ENCODE assay signal across 8 cellular contexts in the genomic region with DNA sequence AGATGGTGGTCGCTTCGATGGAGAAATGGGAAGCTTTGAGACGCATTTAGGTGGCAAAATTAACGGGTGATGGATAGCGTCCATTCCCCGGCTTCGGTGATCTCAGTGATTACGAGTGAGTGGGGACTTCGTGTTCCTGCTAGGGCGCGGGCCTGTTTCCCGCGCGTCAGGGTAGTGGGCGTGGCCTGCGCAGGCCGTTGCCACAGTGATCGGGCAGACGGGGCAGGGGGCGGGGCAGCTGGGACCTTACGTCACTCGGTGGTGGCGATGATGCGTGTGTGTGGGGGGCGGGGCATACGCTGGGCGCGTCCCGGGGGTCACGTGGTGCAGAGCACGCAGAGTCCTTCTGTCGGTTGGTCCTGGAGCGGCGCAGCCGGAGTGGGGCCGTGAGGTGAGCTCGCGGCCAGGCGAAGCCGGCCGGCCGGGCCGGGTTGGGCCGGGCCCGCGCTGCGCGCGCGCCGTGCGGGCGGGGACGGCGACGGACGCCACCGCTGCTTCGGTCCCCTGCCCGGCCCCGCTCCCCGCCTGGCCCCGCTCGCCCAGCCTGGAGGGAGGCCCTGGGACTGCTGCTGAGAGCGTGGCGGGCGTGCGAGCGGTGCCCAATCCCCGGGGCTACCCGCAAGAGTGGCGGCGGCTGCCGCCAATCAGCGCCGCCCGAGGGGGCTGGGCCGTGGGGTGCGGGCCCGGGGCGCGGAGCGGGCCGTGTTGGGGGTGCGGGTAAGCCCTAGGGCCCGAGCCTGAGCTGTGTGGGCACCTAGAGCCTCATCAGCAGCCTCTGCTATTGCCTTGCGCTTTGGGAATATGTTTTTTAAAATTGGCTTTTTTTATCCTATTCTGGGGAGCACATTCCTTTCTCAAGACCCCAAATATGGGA. TPM values are rescaled to one million over a fixed set of nuclear protein-coding genes. Genes with fewer than 3 reads are reported as not detected.
A peak's percentile ranks its signal among the peaks of the same experiment; 100 is the strongest.
DNase-seq lines count a peak whose midpoint lies in the region; ATAC-seq and TF ChIP-seq lines count a peak whose summit lies in the region.

Gene PHF20 (plus strand): TSS at position 327 of the 874 bp plus-strand sequence. CDS start 29,508 bp downstream, outside the sequence.

- POLR2A ChIA-PET in activated B cell treated with CpG ODN at 0.5 μM for 24 hours (lab: Charles Lee) = interaction anchor here (0.5 to 18.2 kb wide), 16 partner anchors 9 to 317 kb away, joined by 3 to 764 read pairs (median 3); partner anchors contain the start of genes ERGIC3, NFS1, RBM39 and ROMO1

- ATAC-seq in GM19023 (IDR thresholded peaks at IDR 0.05; ENCODE audit: unreplicated experiment) (peak; percentile 88), HG03280 (IDR thresholded peaks at IDR 0.05; ENCODE audit: unreplicated experiment) (peak; percentile 87), activated B cell treated with CpG ODN at 0.5 μM for 24 hours (ENCODE audit: low read depth) (peak; percentile 85)

- H3K4me3 ChIP-seq in AG09309 (ENCODE audit: control insufficient read depth, low read depth, low read length) (peak within 1 kb of the TSS; percentile 69), cardiac fibroblast (replicated peaks in 1 of 2; ENCODE audit: low read depth in 2 of 2, low read length in 2 of 2) (peak within 1 kb of the TSS; percentile 70 to 85)

- intact Hi-C loops in activated B cell treated with CpG ODN at 0.5 μM for 24 hours (cut with micrococcal nuclease) = loop anchor here (1.0 to 5.0 kb wide), 6 partner anchors 25 to 1407 kb away; partner anchors contain the start of genes CPNE1, MROH8, RBM12 and RBM39

- TF ChIP-seq CTCF in AG09309 (IDR thresholded peaks at IDR 0.05; ENCODE audit: control insufficient read depth, insufficient read depth, low read depth, low read length, missing control alignments) (no peak), activated B cell treated with CpG ODN at 0.5 μM for 24 hours (IDR thresholded peaks at IDR 0.05) (no peak), cardiac fibroblast (IDR thresholded peaks at IDR 0.05; ENCODE audit: low read depth, low read length) (no peak)

- H3K9me3 Mint-ChIP-seq in activated B cell treated with CpG ODN at 0.5 μM for 24 hours = no peaks in the 10 kb centered on the region
- no peaks in the 10 kb centered on the region for H3K9me3 Mint-ChIP-seq in immature natural killer cell

- H3K27ac Mint-ChIP-seq in activated B cell treated with CpG ODN at 0.5 μM for 24 hours = peak within 1 kb of the TSS; percentile 95
- peak within 1 kb of the TSS; percentile 99 to 100 (median 100) for H3K27ac Mint-ChIP-seq in immature natural killer cell

- DNase-seq in AG09309 (ENCODE audit: low read depth) (peak; percentile 89), NCI-H345 (lab: John Stamatoyannopoulos, UW) (peak; percentile 97), activated B cell treated with CpG ODN at 0.5 μM for 24 hours (peak; percentile 98), cardiac fibroblast (ENCODE audit: low read depth in 2 of 2) (peak; percentile 98 to 99), immature natural killer cell (peak; percentile 99 to 100 (median 99)), smooth muscle cell of the brain vasculature (ENCODE audit: low read depth, low spot score) (peak; percentile 89)

- H3K4me3 Mint-ChIP-seq in activated B cell treated with CpG ODN at 0.5 μM for 24 hours (peak within 1 kb of the TSS; percentile 86), immature natural killer cell (peak within 1 kb of the TSS; percentile 83 to 94 (median 86))

- CTCF ChIA-PET in activated B cell treated with CpG ODN at 0.5 μM for 24 hours (lab: Charles Lee) = interaction anchor here (1.0 to 2.6 kb wide), 3 partner anchors 30 to 182 kb away, joined by 3 to 21 read pairs (median 4); partner anchors contain the start of genes RBM39 and SCAND1

- H3K36me3 Mint-ChIP-seq in activated B cell treated with CpG ODN at 0.5 μM for 24 hours (ENCODE audit: low read depth) (peaks cover 31% of the 10 kb centered on the region), immature natural killer cell (peaks cover 3 to 4% (median 3%) of the 10 kb centered on the region in 3 donors)

- H3K27me3 Mint-ChIP-seq in activated B cell treated with CpG ODN at 0.5 μM for 24 hours (no peaks in the 10 kb centered on the region), immature natural killer cell (ENCODE audit: low read depth in 3 of 3) (peaks cover 9 to 20% (median 19%) of the 10 kb centered on the region in 3 donors)

- H3K4me1 Mint-ChIP-seq in activated B cell treated with CpG ODN at 0.5 μM for 24 hours (peaks cover 79% of the 10 kb centered on the region), immature natural killer cell (peaks cover 80 to 83% of the 10 kb centered on the region in 2 donors)

RNA-seq across cellular contexts. Expression of gene PHF20, which starts in this region (rescaled TPM):
- 72.3 and 86.0 TPM in 2 replicates for total RNA-seq in activated B cell treated with CpG ODN at 0.5 μM for 24 hours
- 100 to 1,000 TPM in 2 of 3 donors, 10 to 100 TPM in 1; 92.6 to 140 (median 112) TPM for polyA plus RNA-seq in immature natural killer cell

Comparison
In these comparisons a context has a peak if more than half of its experiments do, and no peak if none do; other contexts are left out.
1. Peak in every context shown above with its lines: DNase-seq, ATAC-seq and H3K4me3 ChIP-seq.